ENCODE assay signal across 12 cellular contexts in the genomic region with DNA sequence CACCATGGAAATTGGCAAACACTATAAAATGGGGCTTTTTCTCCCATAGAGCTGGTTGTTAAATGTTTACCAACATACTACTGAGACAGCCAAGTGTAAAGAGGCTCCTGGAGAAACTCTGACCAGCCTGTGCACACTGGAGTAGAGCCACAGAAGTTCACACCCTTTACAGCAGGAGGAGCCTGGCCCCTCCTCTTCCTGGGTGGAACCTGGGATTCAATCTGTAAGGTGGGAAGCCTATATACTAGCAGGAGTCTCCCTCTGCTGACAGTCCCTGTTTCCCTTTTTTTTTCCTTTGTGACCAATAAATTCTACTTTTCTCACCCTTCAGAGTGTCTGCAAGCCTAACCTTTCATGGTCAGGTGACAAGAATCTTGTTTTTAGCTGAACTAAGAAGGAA. TPM values are rescaled to one million over a fixed set of nuclear protein-coding genes. Genes with fewer than 3 reads are reported as not detected.
DNase-seq lines count a peak whose midpoint lies in the region; FAIRE-seq and TF ChIP-seq lines count a peak whose summit lies in the region.
"Had no signal": no experiment of that assay in that cellular context is flagged by ENCODE, and none has a peak within 500 bp of the region (broad histone marks: within the 10 kb centered on the region; RNA-seq: fewer than 3 reads in every experiment).

No MANE protein-coding gene starts in this region.

- no peak overlapping the region for H3K27ac ChIP-seq in 22Rv1
- H3K27ac ChIP-seq in GM23248, result no peak overlapping the region
- H3K27ac ChIP-seq in OCI-LY7 (ENCODE audit: low read depth, low read length, poor library complexity, severe bottlenecking), result no peak overlapping the region
- H3K27ac ChIP-seq: prostate gland had no signal

- in situ Hi-C loops in GM23248 (cut with MboI), result no loop called here

- no peaks in the 10 kb centered on the region for H4K20me1 ChIP-seq in GM23248 (ENCODE audit: insufficient read depth)
- H4K20me1 ChIP-seq in OCI-LY7 (ENCODE audit: insufficient read depth, low read length), result no peaks in the 10 kb centered on the region

- H3K4me2 ChIP-seq in GM23248 (ENCODE audit: unreplicated experiment) (no peak overlapping the region), OCI-LY7 (ENCODE audit: low read length) (no peak overlapping the region)

- no peak overlapping the region for H3K9ac ChIP-seq in GM23248

- H3K27me3 ChIP-seq in GM23248 (replicated peaks; ENCODE audit: insufficient read depth), result no peaks in the 10 kb centered on the region

- H3F3A ChIP-seq in GM23248 (ENCODE audit: insufficient read depth), result no peaks in the 10 kb centered on the region

- no peak overlapping the region for H3K4me3 Mint-ChIP-seq in endothelial cell (ENCODE audit: unreplicated experiment)
- H3K4me3 Mint-ChIP-seq: CD4-positive, CD25-positive, alpha-beta regulatory T cell; T-helper 1 cell treated with Interleukin-12 subunit alpha and Interleukin-12 subunit beta and Interleukin-4 antibody, amounts not matched to agents 30 μg/mL and 1 μg/mL, for 36 hours had no signal

- POLR2A ChIA-PET in OCI-LY7 (lab: Charles Lee), result no interaction called here

- H3K79me2 ChIP-seq in GM23248 (ENCODE audit: insufficient read depth), result no peaks in the 10 kb centered on the region
- H3K79me2 ChIP-seq in OCI-LY7 (ENCODE audit: insufficient read depth, low read depth, low read length), result no peaks in the 10 kb centered on the region

- no peak for FAIRE-seq in GM19239 (lab: Jason Lieb, UNC)

- no peaks in the 10 kb centered on the region for H3K4me1 Mint-ChIP-seq in endothelial cell (ENCODE audit: unreplicated experiment)

- no peaks in the 10 kb centered on the region for H3K9me3 ChIP-seq in GM23248 (ENCODE audit: low read depth)
- H3K9me3 ChIP-seq in OCI-LY7 (ENCODE audit: low read length), result no peaks in the 10 kb centered on the region
- H3K9me3 ChIP-seq: prostate gland had no signal

- H3K36me3 Mint-ChIP-seq in endothelial cell (ENCODE audit: low read depth, unreplicated experiment), result no peaks in the 10 kb centered on the region
- H3K36me3 Mint-ChIP-seq: CD4-positive, CD25-positive, alpha-beta regulatory T cell had no signal

- H3K27ac Mint-ChIP-seq in endothelial cell (ENCODE audit: unreplicated experiment), result no peak overlapping the region
- H3K27ac Mint-ChIP-seq: CD4-positive, CD25-positive, alpha-beta regulatory T cell; T-helper 1 cell treated with Interleukin-12 subunit alpha and Interleukin-12 subunit beta and Interleukin-4 antibody, amounts not matched to agents 30 μg/mL and 1 μg/mL, for 36 hours had no signal

- no TSS peak for BruUV-seq in OCI-LY7 (replicated peaks; lab: Mats Ljungman, UMichigan)

- H3K4me3 ChIP-seq in GM23248, result no peak overlapping the region
- no peak overlapping the region for H3K4me3 ChIP-seq in OCI-LY7 (ENCODE audit: low read depth, low read length, poor library complexity, severe bottlenecking)
- H3K4me3 ChIP-seq in epithelial cell of proximal tubule (ENCODE audit: low read depth, low read length), result no peak overlapping the region
- H3K4me3 ChIP-seq: prostate gland had no signal

- CTCF ChIA-PET in OCI-LY7 (lab: Charles Lee; ENCODE audit: unreplicated experiment), result no interaction called here

- intact Hi-C loops in OCI-LY7 (cut with micrococcal nuclease; ENCODE audit: unreplicated experiment), result no loop called here

- DNase-seq in GM23248, result peak; percentile 9
- no peak for DNase-seq in OCI-LY7 (ENCODE audit: low spot score)
- peak; percentile 32 for DNase-seq in epithelial cell of proximal tubule (ENCODE audit: low read depth)
- DNase-seq in NCI-H345 treated with DMSO at 0.1 percent for 48 hours (lab: John Stamatoyannopoulos, UW; ENCODE audit: unreplicated experiment), result no peak
- DNase-seq in GM19239 (ENCODE audit: insufficient read length, low spot score), result no peak
- DNase-seq in endothelial cell (ENCODE audit: low spot score), result no peak
- DNase-seq in mesenteric fat pad (ENCODE audit: low spot score), result no peak
- DNase-seq: CD4-positive, CD25-positive, alpha-beta regulatory T cell; NCI-H1092 treated with DMSO at 0.1 percent for 48 hours had no signal

- H3K9me2 ChIP-seq in GM23248 (ENCODE audit: insufficient read depth), result no peaks in the 10 kb centered on the region
- H3K9me2 ChIP-seq in OCI-LY7 (ENCODE audit: insufficient read depth, low read length), result no peaks in the 10 kb centered on the region

- no peaks in the 10 kb centered on the region for H3K9me3 Mint-ChIP-seq in endothelial cell (ENCODE audit: unreplicated experiment)
- H3K9me3 Mint-ChIP-seq: CD4-positive, CD25-positive, alpha-beta regulatory T cell; T-helper 1 cell treated with Interleukin-12 subunit alpha and Interleukin-12 subunit beta and Interleukin-4 antibody, amounts not matched to agents 30 μg/mL and 1 μg/mL, for 36 hours had no signal

- TF ChIP-seq CTCF in 22Rv1 (IDR thresholded peaks at IDR 0.05) (peak; percentile 34; the same call in 1 of the 2 replicates), OCI-LY7 (conservative IDR thresholded peaks at IDR 0.05; ENCODE audit: low read length) (no peak), epithelial cell of proximal tubule (conservative IDR thresholded peaks at IDR 0.05; ENCODE audit: low read depth, low read length) (peak; percentile 55), endothelial cell (IDR thresholded peaks at IDR 0.05; ENCODE audit: unreplicated experiment) (no peak)

- no peaks in the 10 kb centered on the region for H3K36me3 ChIP-seq in GM23248 (ENCODE audit: low read depth)
- no peaks in the 10 kb centered on the region for H3K36me3 ChIP-seq in OCI-LY7 (ENCODE audit: insufficient read depth, low read length)
- H3K36me3 ChIP-seq: prostate gland had no signal

- H3K4me1 ChIP-seq in GM23248 (ENCODE audit: insufficient read depth), result no peaks in the 10 kb centered on the region
- no peaks in the 10 kb centered on the region for H3K4me1 ChIP-seq in OCI-LY7 (ENCODE audit: insufficient read depth, low read length, poor library complexity, severe bottlenecking)
- H3K4me1 ChIP-seq: prostate gland had no signal

- H2AFZ ChIP-seq in GM23248 (no peak overlapping the region), OCI-LY7 (ENCODE audit: low read length) (peak overlapping the region; percentile 57; the same call in 1 of the 2 replicates)

- no peaks in the 10 kb centered on the region for H3K27me3 Mint-ChIP-seq in endothelial cell (ENCODE audit: unreplicated experiment)

RNA-seq across cellular contexts. Expression of gene SLC30A5, which starts 10.4 kb away (rescaled TPM):
- total RNA-seq in GM23248 (2014; rRNA removed; shearing (Covaris generic)), result 66.8 and 69.6 TPM in 2 replicates
- 63.2 and 67.1 TPM in 2 replicates for polyA plus RNA-seq in GM23248 (2016; fragmentation: Nextera tagmentation; extraction: Ambion mirVana)
- 30.2 and 47.5 TPM in 2 replicates for total RNA-seq in OCI-LY7 (2014; rRNA removed; shearing (Covaris generic))
- total RNA-seq in OCI-LY7 (2022) (39.0 and 42.6 TPM in 2 replicates), epithelial cell of proximal tubule (31.2 and 53.5 TPM in 2 replicates), endothelial cell (ENCODE audit: unreplicated experiment) (28.1 TPM), mesenteric fat pad (44.8 TPM)

Comparison
In these comparisons a context has a peak if more than half of its experiments do, and no peak if none do; other contexts are left out.
1. CTCF ChIP-seq: peak in 22Rv1 (single experiment) and epithelial cell of proximal tubule (single experiment); none in OCI-LY7 (single experiment) and endothelial cell (single experiment).
2. DNase-seq: peak in GM23248 (single experiment) and epithelial cell of proximal tubule (single experiment); none in OCI-LY7 (single experiment), NCI-H345 treated with DMSO at 0.1 percent for 48 hours (single experiment), GM19239 (single experiment), endothelial cell (single experiment) and mesenteric fat pad (single experiment).